ENCODE assay signal across 9 cellular contexts in genomic region chr3:21894459-21895083, GRCh38.
A peak's percentile ranks its signal among the peaks of the same experiment; 100 is the strongest.
DNase-seq lines count a peak whose midpoint lies in the region; ATAC-seq and TF ChIP-seq lines count a peak whose summit lies in the region.
"Had no signal": no experiment of that assay in that cellular context is flagged by ENCODE, and none has a peak within 500 bp of the region (broad histone marks: within the 10 kb centered on the region; RNA-seq: fewer than 3 reads in every experiment).

No MANE protein-coding gene starts in this region.

- ATAC-seq in HG03439 (IDR thresholded peaks at IDR 0.05; ENCODE audit: unreplicated experiment) (no peak), HG03432 (IDR thresholded peaks at IDR 0.05; ENCODE audit: unreplicated experiment) (no peak), GM19328 (IDR thresholded peaks at IDR 0.05; ENCODE audit: unreplicated experiment) (no peak)

- in situ Hi-C loops in T47D (cut with HindIII; ENCODE audit: low pct_unique_long_range_greater_than_20kb, low sequenced_read_pairs) = no loop called here

- TF ChIP-seq RAD21 in liver (IDR thresholded peaks at IDR 0.05) = peak; percentile 90

- DNase-seq in AG10803 (ENCODE audit: low read depth) = peak; percentile 33
- peak; percentile 4 to 37 for DNase-seq in T47D (ENCODE audit: low read depth in 1 of 2, low spot score in 1 of 2)
- DNase-seq in germinal center (ENCODE audit: low spot score) = no peak
- DNase-seq: stimulated activated CD4-positive, alpha-beta T cell treated with anti-CD3 and anti-CD28 coated beads, Interleukin-15, amount 100 ng/mL, for 24 hours had no signal

- H3K36me3 ChIP-seq in KMS-11 (ENCODE audit: insufficient read depth) (no peaks in the 10 kb centered on the region), liver (ENCODE audit: control insufficient read depth in 4 of 4, insufficient read depth in 3 of 4, low read depth in 1 of 4, low read length in 3 of 4) (no peaks in the 10 kb centered on the region)

- H3K27me3 ChIP-seq in KMS-11 (ENCODE audit: insufficient read depth, low read depth) (no peaks in the 10 kb centered on the region), liver (ENCODE audit: control insufficient read depth in 4 of 4, insufficient read depth in 4 of 4, low read length in 3 of 4) (no peaks in the 10 kb centered on the region)

- no peaks in the 10 kb centered on the region for H3K79me2 ChIP-seq in KMS-11 (ENCODE audit: insufficient read depth, low read depth)

- H3K4me1 ChIP-seq in KMS-11 (ENCODE audit: low read depth, poor library complexity, severe bottlenecking) (no peaks in the 10 kb centered on the region), liver (ENCODE audit: control insufficient read depth in 4 of 4, insufficient read depth in 4 of 4, low read length in 3 of 4) (no peaks in the 10 kb centered on the region)

- H3K4me3 ChIP-seq in AG10803 (ENCODE audit: low read length) = no peak overlapping the region
- no peak overlapping the region for H3K4me3 ChIP-seq in KMS-11 (IDR thresholded peaks at IDR 0.05; ENCODE audit: insufficient read depth, low read depth, low read length)
- no peak overlapping the region for H3K4me3 ChIP-seq in liver (ENCODE audit: low read depth in 1 of 3, low read length in 3 of 3)

- no peak overlapping the region for H3K9ac ChIP-seq in KMS-11
- no peak overlapping the region for H3K9ac ChIP-seq in liver (ENCODE audit: low read depth in 1 of 2, low read length in 2 of 2)

- H2AFZ ChIP-seq in KMS-11 (ENCODE audit: low read depth) = no peak overlapping the region

- 50% methylated on average over 2 of the region's 2 CpGs for WGBS in liver

- no peaks in the 10 kb centered on the region for H3K9me3 ChIP-seq in liver (ENCODE audit: control insufficient read depth in 4 of 4, low read length in 3 of 4)

- H3K27ac ChIP-seq in KMS-11 (no peak overlapping the region), liver (ENCODE audit: low read depth in 1 of 2, low read length in 2 of 2) (no peak overlapping the region)

- no peak overlapping the region for H3K4me2 ChIP-seq in KMS-11

- no peaks in the 10 kb centered on the region for H4K20me1 ChIP-seq in KMS-11 (ENCODE audit: insufficient read depth)

- TF ChIP-seq CTCF in AG10803 (conservative IDR thresholded peaks at IDR 0.05; ENCODE audit: low read length) = peak; percentile 71
- peak; percentile 59 for TF ChIP-seq CTCF in KMS-11 (conservative IDR thresholded peaks at IDR 0.05; ENCODE audit: low read depth, low read length)
- TF ChIP-seq CTCF in liver (IDR thresholded peaks at IDR 0.05; ENCODE audit: low read depth, low read length, missing input control) = peak; percentile 61

TF ChIP-seq in liver, 16 proteins besides CTCF, POLR2A, EP300 and RAD21:
- TF ChIP-seq TAF1 (conservative IDR thresholded peaks at IDR 0.05) (no peak), ATF3 (IDR thresholded peaks at IDR 0.05) (no peak), NR2F2 (IDR thresholded peaks at IDR 0.05) (no peak), REST (IDR thresholded peaks at IDR 0.05) (no peak), ZBTB33 (IDR thresholded peaks at IDR 0.05) (no peak), GABPA (IDR thresholded peaks at IDR 0.05 in 1 of 2, conservative IDR thresholded peaks at IDR 0.05 in 1 of 2) (no peak), MAX (IDR thresholded peaks at IDR 0.05) (no peak), HNF4A (conservative IDR thresholded peaks at IDR 0.05) (no peak), RXRA (IDR thresholded peaks at IDR 0.05) (no peak), JUND (IDR thresholded peaks at IDR 0.05) (no peak), SP1 (IDR thresholded peaks at IDR 0.05) (no peak), FOXA2 (IDR thresholded peaks at IDR 0.05) (no peak), YY1 (IDR thresholded peaks at IDR 0.05) (no peak)
TF ChIP-seq in liver: peak in this region for 0.
